In genomic region chr15:51310064-51310463, GRCh38 we compare ENCODE assay signal across 1 cellular context.
TF ChIP-seq lines count a peak whose summit lies in the region.

No MANE protein-coding gene starts in this region.

TF ChIP-seq in GM23338, 12 proteins besides CTCF, POLR2A, EP300 and RAD21 (continued from another document):
- TF ChIP-seq REST (IDR thresholded peaks at IDR 0.05; ENCODE audit: unreplicated experiment) = no peak
